In genomic region chr11:66071326-66071870, GRCh38 we compare ENCODE assay signal across 9 cellular contexts. TPM values are rescaled to one million over a fixed set of nuclear protein-coding genes. Genes with fewer than 3 reads are reported as not detected.
DNase-seq lines count a peak whose midpoint lies in the region; ATAC-seq and TF ChIP-seq lines count a peak whose summit lies in the region.
"Had no signal": no experiment of that assay in that cellular context is flagged by ENCODE, and none has a peak within 500 bp of the region (broad histone marks: within the 10 kb centered on the region; RNA-seq: fewer than 3 reads in every experiment).

No MANE protein-coding gene starts in this region.

- H3K9me3 ChIP-seq in DOHH2 (ENCODE audit: control insufficient read depth, insufficient read depth, low read length) (no peaks in the 10 kb centered on the region), PC-3 (ENCODE audit: low read length) (no peaks in the 10 kb centered on the region), osteoblast (ENCODE audit: low read depth, low read length) (no peaks in the 10 kb centered on the region)
- no peaks in the 10 kb centered on the region for H3K9me3 ChIP-seq in effector memory CD4-positive, alpha-beta T cell (ENCODE audit: control insufficient read depth, low read length)

- H3K27me3 ChIP-seq in DOHH2 (ENCODE audit: control insufficient read depth, low read length): no peaks in the 10 kb centered on the region
- H3K27me3 ChIP-seq in PC-3 (ENCODE audit: low read length): no peaks in the 10 kb centered on the region
- H3K27me3 ChIP-seq in effector memory CD4-positive, alpha-beta T cell (replicated peaks; ENCODE audit: control insufficient read depth, insufficient read depth, low read length, poor library complexity, severe bottlenecking): no peaks in the 10 kb centered on the region
- no peaks in the 10 kb centered on the region for H3K27me3 ChIP-seq in osteoblast (ENCODE audit: insufficient read depth, low read length)

- H3K79me2 ChIP-seq in DOHH2 (ENCODE audit: control insufficient read depth, low read length) (peaks cover 67% of the 10 kb centered on the region), PC-3 (ENCODE audit: low read length) (peaks cover 44% of the 10 kb centered on the region), osteoblast (ENCODE audit: insufficient read depth, low read length) (peaks cover 58% of the 10 kb centered on the region)

- H2AFZ ChIP-seq in PC-3 (ENCODE audit: low read length): peak overlapping the region; percentile 63
- H2AFZ ChIP-seq in osteoblast (ENCODE audit: low read length): peak overlapping the region; percentile 41

- no peak for ATAC-seq in PC-3
- no peak for ATAC-seq in GM21423 (IDR thresholded peaks at IDR 0.05; ENCODE audit: unreplicated experiment)
- ATAC-seq in GM19395 (IDR thresholded peaks at IDR 0.05; ENCODE audit: unreplicated experiment): no peak
- ATAC-seq in esophagus mucosa: no peak

- TF ChIP-seq CTCF in DOHH2 (IDR thresholded peaks at IDR 0.05; ENCODE audit: low read depth, low read length, poor library complexity, severe bottlenecking) (no peak), PC-3 (conservative IDR thresholded peaks at IDR 0.05; ENCODE audit: low read depth, low read length) (no peak), osteoblast (IDR thresholded peaks at IDR 0.05; ENCODE audit: extremely low read depth, low read depth, low read length) (no peak)

- intact Hi-C loops in PC-3 (cut with micrococcal nuclease): loop anchor here (2.0 to 5.0 kb wide), 2 partner anchors 41 to 63 kb away; no protein-coding TSS in a partner anchor

- 0 out of 2 replicates have a peak, but pooled peaks cover 5% of the 10 kb centered on the region for H4K20me1 ChIP-seq in DOHH2 (ENCODE audit: control insufficient read depth, insufficient read depth, low read depth, low read length)
- H4K20me1 ChIP-seq in PC-3 (ENCODE audit: low read length): no peaks in the 10 kb centered on the region
- peaks cover 17% of the 10 kb centered on the region for H4K20me1 ChIP-seq in osteoblast (ENCODE audit: insufficient read depth, low read length)

- CTCF ChIA-PET in PC-3 (lab: Charles Lee): interaction anchor here (0.5 kb wide), 1 partner anchor 55 kb away, joined by 4 read pairs; no protein-coding TSS in a partner anchor

- no peak for DNase-seq in PC-3
- no peak for DNase-seq in effector memory CD4-positive, alpha-beta T cell
- DNase-seq in osteoblast (ENCODE audit: insufficient read length, low spot score, missing footprints): peak; percentile 85
- no peak for DNase-seq in islet precursor cell

- peak overlapping the region; percentile 80 for H3K4me3 ChIP-seq in DOHH2 (ENCODE audit: low read length)
- H3K4me3 ChIP-seq in PC-3 (ENCODE audit: low read length): peak overlapping the region; percentile 83
- peak overlapping the region; percentile 79 for H3K4me3 ChIP-seq in effector memory CD4-positive, alpha-beta T cell (ENCODE audit: insufficient read depth, low read depth, low read length, poor library complexity, severe bottlenecking)
- peak overlapping the region; percentile 83 for H3K4me3 ChIP-seq in osteoblast (ENCODE audit: insufficient read depth, low read length)

- H3K36me3 ChIP-seq in DOHH2 (ENCODE audit: control insufficient read depth, low read length) (peaks cover 73% of the 10 kb centered on the region), PC-3 (ENCODE audit: low read depth, low read length) (peaks cover 30% of the 10 kb centered on the region), osteoblast (ENCODE audit: insufficient read depth, low read length) (peaks cover 42% of the 10 kb centered on the region)
- H3K36me3 ChIP-seq in effector memory CD4-positive, alpha-beta T cell (ENCODE audit: control insufficient read depth, insufficient read depth, low read length): peaks cover 22% of the 10 kb centered on the region

- POLR2A ChIA-PET in PC-3 (lab: Charles Lee; ENCODE audit: unreplicated experiment): no interaction called here

- H3K4me1 ChIP-seq in DOHH2 (ENCODE audit: control insufficient read depth, low read length) (peaks cover 65% of the 10 kb centered on the region), PC-3 (ENCODE audit: insufficient read depth, low read length) (peaks cover 25% of the 10 kb centered on the region), osteoblast (ENCODE audit: insufficient read depth, low read length) (peaks cover 21% of the 10 kb centered on the region)
- peaks cover 28% of the 10 kb centered on the region for H3K4me1 ChIP-seq in effector memory CD4-positive, alpha-beta T cell (ENCODE audit: control insufficient read depth, insufficient read depth, low read length, poor library complexity, severe bottlenecking)

- H3K4me2 ChIP-seq in DOHH2 (ENCODE audit: low read length) (peak overlapping the region; percentile 91), PC-3 (ENCODE audit: low read length) (peak overlapping the region; percentile 85), osteoblast (ENCODE audit: insufficient read depth, low read length) (peak overlapping the region; percentile 96)

- peak overlapping the region; percentile 45 for H3K27ac ChIP-seq in DOHH2 (ENCODE audit: low read depth, low read length)
- H3K27ac ChIP-seq in PC-3 (ENCODE audit: low read length): no peak overlapping the region
- peak overlapping the region; percentile 78 for H3K27ac ChIP-seq in effector memory CD4-positive, alpha-beta T cell (ENCODE audit: insufficient read depth, low read length, poor library complexity, severe bottlenecking)
- peak overlapping the region; percentile 24 for H3K27ac ChIP-seq in osteoblast (ENCODE audit: low read depth, low read length)

- peak overlapping the region; percentile 39; the same call in 1 of the 2 replicates for H3K9ac ChIP-seq in PC-3 (ENCODE audit: low read length)

- peaks cover 40% of the 10 kb centered on the region for H3F3A ChIP-seq in DOHH2 (ENCODE audit: control insufficient read depth, insufficient read depth)
- peaks cover 11% of the 10 kb centered on the region for H3F3A ChIP-seq in PC-3 (ENCODE audit: low read length, unreplicated experiment)

- TSS peak; percentile 28 for BruUV-seq in PC-3 (replicated peaks; lab: Mats Ljungman, UMichigan)

- no peaks in the 10 kb centered on the region for H3K9me2 ChIP-seq in DOHH2 (replicated peaks; ENCODE audit: control insufficient read depth, low read length)
- H3K9me2 ChIP-seq in PC-3 (replicated peaks; ENCODE audit: low read length): no peaks in the 10 kb centered on the region

RNA-seq across cellular contexts. Expression of gene PACS1, which starts 1.3 kb away (rescaled TPM):
- total RNA-seq in PC-3 (2014; rRNA removed): 28.7 and 31.5 TPM in 2 replicates
- total RNA-seq in osteoblast: 38.0 and 39.8 TPM in 2 replicates
- 41.7 TPM for total RNA-seq in esophagus mucosa

RNA-seq across cellular contexts. Expression of gene SF3B2, which starts 19.2 kb away (rescaled TPM):
- total RNA-seq in PC-3 (2014; rRNA removed) (241 and 318 TPM in 2 replicates), osteoblast (131 and 164 TPM in 2 replicates), esophagus mucosa (76.7 TPM)

RNA-seq across cellular contexts. Expression of gene GAL3ST3, which starts 22.4 kb away (rescaled TPM):
- total RNA-seq in PC-3 (2014; rRNA removed) (not detected in 2 replicates), osteoblast (not detected in 2 replicates), esophagus mucosa (not detected)

RNA-seq across cellular contexts. Expression of gene CATSPER1, which starts 45.1 kb away (rescaled TPM):
- total RNA-seq in PC-3 (2014; rRNA removed): 0.17 and 1.1 TPM in 2 replicates
- total RNA-seq in osteoblast: not detected in 2 replicates
- not detected for total RNA-seq in esophagus mucosa
- total RNA-seq: lung microvascular endothelial cell had no signal

RNA-seq across cellular contexts. Expression of gene CST6, which starts 59.6 kb away (rescaled TPM):
- total RNA-seq in PC-3 (2014; rRNA removed): 74.5 and 84.2 TPM in 2 replicates
- 1.8 and 2.9 TPM in 2 replicates for total RNA-seq in osteoblast
- 9.2 TPM for total RNA-seq in esophagus mucosa
